8 cellular contexts compared by ENCODE assay signal in the genomic region with DNA sequence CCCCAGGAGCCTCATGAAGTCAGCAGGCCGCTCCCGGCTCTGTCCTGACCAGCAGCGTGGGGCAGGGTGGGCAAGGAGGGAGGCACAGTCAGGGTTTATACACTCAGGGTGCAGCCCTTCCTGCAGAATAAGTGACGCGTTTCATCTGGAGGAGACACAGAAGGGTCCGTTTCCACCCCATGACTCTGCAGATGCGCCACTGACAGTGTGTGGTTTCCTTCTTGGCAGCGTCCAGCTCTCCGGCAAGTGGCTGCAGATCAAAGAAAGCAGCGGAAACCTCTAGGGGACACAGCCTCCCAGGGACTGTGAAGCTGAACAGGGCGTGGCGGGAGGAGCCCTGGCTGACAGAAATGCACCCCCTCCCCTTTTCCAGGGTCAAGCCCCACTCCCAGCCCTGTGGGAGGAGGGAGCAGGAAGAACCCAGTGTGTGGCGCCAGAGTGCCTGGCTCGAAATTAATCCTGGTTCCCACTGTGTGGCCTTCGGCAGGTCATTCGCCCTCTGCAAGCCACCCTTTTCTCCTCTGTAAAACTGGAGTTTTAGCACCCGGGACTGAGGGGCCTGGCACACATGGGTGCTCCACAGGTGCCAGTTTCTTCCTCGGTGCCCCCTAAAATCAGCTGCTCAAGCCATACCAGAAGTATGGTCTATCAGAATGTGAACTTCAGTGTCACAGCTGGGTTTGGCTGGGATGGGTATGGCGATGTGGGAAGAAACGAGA. TPM values are rescaled to one million over a fixed set of nuclear protein-coding genes. Genes with fewer than 3 reads are reported as not detected.
A peak's percentile ranks its signal among the peaks of the same experiment; 100 is the strongest.
DNase-seq lines count a peak whose midpoint lies in the region; ATAC-seq and TF ChIP-seq lines count a peak whose summit lies in the region.

No MANE protein-coding gene starts in this region.

- H3K4me2 ChIP-seq in mesendoderm (ENCODE audit: low read length), result no peak overlapping the region

- H3K9me3 ChIP-seq in duodenal mucosa (ENCODE audit: control insufficient read depth in 1 of 2, low read length in 2 of 2), result peaks cover 0 to 9% of the 10 kb centered on the region in 2 donors
- no peaks in the 10 kb centered on the region for H3K9me3 ChIP-seq in aorta (ENCODE audit: control insufficient read depth, low read length)

- H4K8ac ChIP-seq in mesendoderm (ENCODE audit: low read depth, low read length), result no peak overlapping the region

- no peak overlapping the region for H2BK5ac ChIP-seq in mesendoderm (ENCODE audit: low read length)

- peak overlapping the region; percentile 57 for H3K27ac ChIP-seq in RWPE1
- H3K27ac ChIP-seq in duodenal mucosa (ENCODE audit: low read depth, low read length), result peak overlapping the region; percentile 8
- H3K27ac ChIP-seq in mesendoderm (ENCODE audit: low read depth, low read length), result no peak overlapping the region
- H3K27ac ChIP-seq in aorta (ENCODE audit: low read depth in 1 of 2, low read length in 2 of 2), result no peak overlapping the region

- H3K4me1 ChIP-seq in duodenal mucosa (ENCODE audit: control insufficient read depth in 1 of 2, insufficient read depth in 2 of 2, low read length in 2 of 2), result peaks cover 31 to 38% of the 10 kb centered on the region in 2 donors
- H3K4me1 ChIP-seq in mesendoderm (ENCODE audit: control insufficient read depth, low read depth, low read length), result no peaks in the 10 kb centered on the region
- no peaks in the 10 kb centered on the region for H3K4me1 ChIP-seq in aorta (ENCODE audit: control insufficient read depth in 1 of 2, insufficient read depth in 2 of 2, low read length in 2 of 2)

- no peak overlapping the region for H2BK120ac ChIP-seq in mesendoderm (ENCODE audit: low read depth, low read length)

- H3K4me3 ChIP-seq in duodenal mucosa (ENCODE audit: low read depth in 1 of 2, low read length in 2 of 2) (peak overlapping the region; percentile 45 to 49), mesendoderm (ENCODE audit: low read length) (no peak overlapping the region), aorta (ENCODE audit: low read length in 2 of 2) (no peak overlapping the region)

- H4K5ac ChIP-seq in mesendoderm (ENCODE audit: low read length), result no peak overlapping the region

- H3K9ac ChIP-seq in duodenal mucosa (ENCODE audit: low read depth in 1 of 2, low read length in 2 of 2) (peak overlapping the region in 1 of 2 donors; percentile 35), mesendoderm (ENCODE audit: low read length) (no peak overlapping the region)

- DNase-seq in activated CD4-positive, CD25-positive, alpha-beta regulatory T cell treated with anti-CD3 and anti-CD28 coated beads, Interleukin-2, amount 50 U/mL, for 72 hours, result no peak
- no peak for DNase-seq in RWPE1 (ENCODE audit: low spot score)
- DNase-seq in mesendoderm, result peak; percentile 39
- peak in 1 of 2 donors; percentile 76 for DNase-seq in aorta
- no peak for DNase-seq in cerebellar nuclear complex (lab: John Stamatoyannopoulos, UW)
- DNase-seq in NCI-H187 (lab: John Stamatoyannopoulos, UW), result no peak

- H3K4ac ChIP-seq in mesendoderm (ENCODE audit: low read depth, low read length), result no peak overlapping the region

- H3K23ac ChIP-seq in mesendoderm (ENCODE audit: low read length), result no peak overlapping the region

- H2BK15ac ChIP-seq in mesendoderm (replicated peaks; ENCODE audit: low read depth), result no peak overlapping the region

- no peaks in the 10 kb centered on the region for H3K79me1 ChIP-seq in mesendoderm (ENCODE audit: low read length)

- H3K27me3 ChIP-seq in duodenal mucosa (ENCODE audit: control insufficient read depth in 1 of 2, insufficient read depth in 2 of 2, low read length in 2 of 2), result no peaks in the 10 kb centered on the region
- H3K27me3 ChIP-seq in mesendoderm (ENCODE audit: insufficient read depth, low read length, poor library complexity), result no peaks in the 10 kb centered on the region
- no peaks in the 10 kb centered on the region for H3K27me3 ChIP-seq in aorta (ENCODE audit: control insufficient read depth in 1 of 2, insufficient read depth in 2 of 2, low read length in 1 of 2)

- CTCF ChIA-PET in RWPE1 (lab: Yijun Ruan, JAX), result interaction anchor here (0.9 kb wide), 1 partner anchor 172 kb away, joined by 3 read pairs; no protein-coding TSS in a partner anchor

- no peak overlapping the region for H2AK5ac ChIP-seq in mesendoderm (ENCODE audit: low read length)

- WGBS in mesendoderm (ENCODE audit: extremely low coverage, insufficient coverage, low lambda C conversion rate), result no CpG with 5 or more reads among the region's 20 CpGs
- 69 to 73% methylated on average over 20 of the region's 20 CpGs for WGBS in aorta, 2 donors

- H3K18ac ChIP-seq in mesendoderm (ENCODE audit: low read length), result no peak overlapping the region

- no peak overlapping the region for H3K56ac ChIP-seq in mesendoderm (ENCODE audit: low read length)

- no peaks in the 10 kb centered on the region for H3K79me2 ChIP-seq in mesendoderm (ENCODE audit: control insufficient read depth, insufficient read depth, low read length)

- peak; percentile 65 to 66 for ATAC-seq in activated CD4-positive, CD25-positive, alpha-beta regulatory T cell treated with anti-CD3 and anti-CD28 coated beads, Interleukin-2, amount 50 U/mL, for 24 hours
- peak; percentile 56 for ATAC-seq in aorta (ENCODE audit: low FRiP score)

- intact Hi-C loops in aorta (cut with DNase I), result no loop called here

- no peaks in the 10 kb centered on the region for H3K36me3 ChIP-seq in duodenal mucosa (ENCODE audit: control insufficient read depth in 1 of 2, insufficient read depth in 2 of 2, low read length in 2 of 2)
- no peaks in the 10 kb centered on the region for H3K36me3 ChIP-seq in mesendoderm (ENCODE audit: control insufficient read depth, insufficient read depth, low read length)
- no peaks in the 10 kb centered on the region for H3K36me3 ChIP-seq in aorta (ENCODE audit: control insufficient read depth in 1 of 2, insufficient read depth in 2 of 2, low read length in 1 of 2)

- POLR2A ChIA-PET in RWPE1 (lab: Yijun Ruan, JAX; ENCODE audit: low non-redundant PET), result no interaction called here

- TF ChIP-seq CTCF in RWPE1 (conservative IDR thresholded peaks at IDR 0.05; ENCODE audit: low read depth), result 0 out of 2 replicates have a peak, but pooled peaks have one; percentile 14

RNA-seq across cellular contexts. Expression of gene TBC1D14, which starts 17.3 kb away (rescaled TPM):
- polyA plus RNA-seq in mesendoderm (2013, experiment 1 of 2), result 28.0 TPM
- 30.1 TPM for polyA plus RNA-seq in mesendoderm (2013, experiment 2 of 2)
- 10 to 100 TPM; 33.8 to 59.7 TPM for total RNA-seq in aorta
- polyA plus RNA-seq in aorta, result 10 to 100 TPM; 12.9 to 17.9 TPM

Comparison
In these comparisons a context has a peak if more than half of its experiments do, and no peak if none do; other contexts are left out.
1. H3K27ac ChIP-seq: peak in RWPE1 (single experiment) and duodenal mucosa (single experiment); none in mesendoderm (single experiment) and aorta (0 of 2).
2. H3K4me3 ChIP-seq: peak in duodenal mucosa (2 of 2); none in mesendoderm (single experiment) and aorta (0 of 2).